In the genomic region with DNA sequence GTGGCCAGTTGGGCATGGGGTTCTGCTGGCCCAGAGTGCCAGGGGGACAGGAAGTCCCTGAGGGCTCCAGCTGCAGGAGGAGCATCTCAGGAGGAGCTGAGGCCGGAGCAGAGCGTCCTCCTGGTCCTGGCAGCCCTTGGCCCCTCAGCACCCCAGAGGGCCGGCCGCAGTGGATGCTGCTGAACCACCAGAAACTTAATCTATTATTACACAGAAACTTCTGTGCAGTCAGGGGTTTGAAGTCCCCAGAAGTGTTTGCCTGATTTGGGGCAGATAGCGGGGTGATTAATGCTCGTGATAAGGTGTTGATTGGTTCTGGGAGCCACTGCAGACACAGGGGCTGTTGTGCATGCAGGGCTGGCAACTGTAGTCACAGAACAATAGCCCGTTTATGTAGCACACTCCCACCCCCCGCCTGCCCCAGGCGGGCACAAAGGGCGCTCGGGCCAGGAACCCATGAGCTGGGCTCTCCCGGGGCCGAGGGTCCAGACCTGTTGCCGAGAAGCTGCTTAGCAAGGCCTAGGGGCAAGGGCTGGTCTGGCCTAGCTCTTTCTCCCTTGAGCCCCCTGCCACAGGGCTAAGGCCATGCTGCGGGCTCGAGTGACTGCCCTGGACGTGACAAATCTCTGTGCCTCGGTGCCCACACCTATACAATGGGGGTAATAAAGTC, we compare ENCODE assay signal across 23 cellular contexts. TPM values are rescaled to one million over a fixed set of nuclear protein-coding genes. Genes with fewer than 3 reads are reported as not detected.
A peak's percentile ranks its signal among the peaks of the same experiment; 100 is the strongest.
DNase-seq lines count a peak whose midpoint lies in the region; FAIRE-seq and TF ChIP-seq lines count a peak whose summit lies in the region.
"Had no signal": no experiment of that assay in that cellular context is flagged by ENCODE, and none has a peak within 500 bp of the region (broad histone marks: within the 10 kb centered on the region; RNA-seq: fewer than 3 reads in every experiment).

No MANE protein-coding gene starts in this region.

- DNase-seq in SK-MEL-5 (ENCODE audit: low read depth, low spot score) = peak; percentile 87
- peak; percentile 56 to 71 for DNase-seq in frontal cortex (ENCODE audit: low spot score in 2 of 2)
- peak; percentile 91 for DNase-seq in superior temporal gyrus (ENCODE audit: extremely low spot score)
- DNase-seq in activated gamma-delta T cell treated with Interleukin-2 at 50 U/mL for 16 hours = no peak
- DNase-seq in NCI-H524 treated with DMSO at 0.1 percent for 48 hours (lab: John Stamatoyannopoulos, UW) = no peak
- no peak for DNase-seq in NCI-H2171 (lab: John Stamatoyannopoulos, UW)
- DNase-seq in NCI-H1436 (lab: John Stamatoyannopoulos, UW) = no peak
- DNase-seq: activated CD8-positive, alpha-beta T cell treated with anti-CD3 and anti-CD28 coated beads, Interleukin-2, amount 10 ng/mL, durations not matched to agents 7 days and 5 days; activated gamma-delta T cell; activated T-cell treated with anti-CD3 and anti-CD28 coated beads for 4 hours; CD4-positive, alpha-beta memory T cell; DMS 273 treated with DMSO at 0.1 percent for 48 hours; left colon; mesendoderm; naive B cell; NCI-H1048; NCI-H187; NCI-H2227 treated with DMSO at 0.1 percent for 48 hours; NCI-H774; stimulated activated CD8-positive, alpha-beta memory T cell treated with anti-CD3 and anti-CD28 coated beads, Interleukin-4, amount 100 ng/mL, for 48 hours; SW 1271; upper lobe of right lung had no signal

- H3K27ac Mint-ChIP-seq in nephron = peak overlapping the region; percentile 98 to 99 (median 99)
- H3K27ac Mint-ChIP-seq: activated CD8-positive, alpha-beta T cell treated with anti-CD3 and anti-CD28 coated beads, Interleukin-2, amount 10 ng/mL, durations not matched to agents 7 days and 5 days; CD4-positive, alpha-beta memory T cell had no signal

- no peaks in the 10 kb centered on the region for H3K36me3 Mint-ChIP-seq in nephron (ENCODE audit: low read depth)
- H3K36me3 Mint-ChIP-seq: CD4-positive, alpha-beta memory T cell; naive B cell had no signal

- no peak overlapping the region for H3K4me3 Mint-ChIP-seq in nephron
- H3K4me3 Mint-ChIP-seq: activated CD8-positive, alpha-beta T cell treated with anti-CD3 and anti-CD28 coated beads, Interleukin-2, amount 10 ng/mL, durations not matched to agents 7 days and 5 days; CD4-positive, alpha-beta memory T cell; naive B cell had no signal

- no peak for TF ChIP-seq CTCF in nephron (IDR thresholded peaks at IDR 0.05; ENCODE audit: unreplicated experiment in 3 of 3)

- H3K4me1 Mint-ChIP-seq in nephron = peaks cover 70% of the 10 kb centered on the region

- no peak for FAIRE-seq in frontal cortex (lab: Jason Lieb, UNC)

- in situ Hi-C loops in SK-MEL-5 (cut with HindIII; ENCODE audit: low pct_unique_long_range_greater_than_20kb, low sequenced_read_pairs) = no loop called here

- no peaks in the 10 kb centered on the region for H3K9me3 Mint-ChIP-seq in nephron
- H3K9me3 Mint-ChIP-seq: naive B cell had no signal

- H3K27me3 Mint-ChIP-seq in nephron (ENCODE audit: low read depth) = peaks cover 7% of the 10 kb centered on the region
- H3K27me3 Mint-ChIP-seq: CD4-positive, alpha-beta memory T cell; naive B cell had no signal

RNA-seq across cellular contexts. Expression of a gene that starts 29.0 kb away (rescaled TPM):
- 0.48 and 0.56 TPM in 2 replicates for total RNA-seq in SK-MEL-5 (2014; rRNA removed; shearing (Covaris generic))
- 0.01 and 0.03 TPM in 2 replicates for polyA plus RNA-seq in SK-MEL-5 (2015; cell fraction: cytosol; rRNA removed)
- polyA plus RNA-seq in SK-MEL-5 (2015; cell fraction: nucleus; rRNA removed) = 0.54 and 0.97 TPM in 2 replicates
- 2.0 TPM for total RNA-seq in frontal cortex

Comparison
In these comparisons a context has a peak if more than half of its experiments do, and no peak if none do; other contexts are left out.
1. DNase-seq: peak in SK-MEL-5 (single experiment), frontal cortex (2 of 2) and superior temporal gyrus (single experiment); none in activated gamma-delta T cell treated with Interleukin-2 at 50 U/mL for 16 hours (single experiment), NCI-H524 treated with DMSO at 0.1 percent for 48 hours (single experiment), NCI-H2171 (single experiment) and NCI-H1436 (single experiment).